Comparison of ENCODE assay signal across 29 cellular contexts in genomic region chr9:124444166-124444565, GRCh38. TPM values are rescaled to one million over a fixed set of nuclear protein-coding genes. Genes with fewer than 3 reads are reported as not detected.
"Had no signal": no experiment of that assay in that cellular context is flagged by ENCODE, and none has a peak within 500 bp of the region (broad histone marks: within the 10 kb centered on the region; RNA-seq: fewer than 3 reads in every experiment).

No MANE protein-coding gene starts in this region.

- H3K27ac ChIP-seq: ascending aorta, body of pancreas, cardiac muscle cell, SJSA1 had no signal

- DNase-seq: activated CD4-positive, alpha-beta T cell treated with anti-CD3 and anti-CD28 coated beads for 48 hours; activated CD4-positive, alpha-beta T cell treated with anti-CD3 and anti-CD28 coated beads, Interleukin-2, amount 50 U/mL, for 4 hours; activated CD4-positive, CD25-positive, alpha-beta regulatory T cell treated with anti-CD3 and anti-CD28 coated beads, Interleukin-2, amount 50 U/mL, for 72 hours; activated naive CD4-positive, alpha-beta T cell treated with Interleukin-2 at 50 U/mL for 16 hours; activated naive CD8-positive, alpha-beta T cell treated with anti-CD3 and anti-CD28 coated beads, Interleukin-2, amount 50 U/mL, for 24 hours; activated T-cell treated with anti-CD3 and anti-CD28 coated beads, Interleukin-2, amount 50 U/mL, for 4 hours; amniotic stem cell; body of pancreas; KG1; NCI-H1092; NCI-H1417; NCI-H1930; NCI-H2227 treated with DMSO at 0.1 percent for 48 hours; NCI-H446 treated with DMSO at 0.1 percent for 48 hours; NCI-H524 treated with DMSO at 0.1 percent for 48 hours; NCI-H774; NK-92 treated with Interleukin-12 subunit alpha and Interleukin-12 subunit beta, amount 100 ng/mL, for 24 hours; OCI-M1; RPMI8226; SHP77; T-helper 17 cell; T-helper 9 cell had no signal

- H3K9me3 ChIP-seq: body of pancreas, SJSA1 had no signal

- H3K36me3 ChIP-seq: ascending aorta, cardiac muscle cell, SJSA1 had no signal

- H3K4me3 ChIP-seq: ascending aorta, body of pancreas, cardiac muscle cell, SJSA1 had no signal

- H3K27me3 ChIP-seq: ascending aorta, body of pancreas, cardiac muscle cell, SJSA1 had no signal

- H3K4me1 ChIP-seq: ascending aorta, SJSA1 had no signal

- ATAC-seq: activated naive CD4-positive, alpha-beta T cell treated with anti-CD3 and anti-CD28 coated beads, Interleukin-2, amount 50 U/mL, for 72 hours; activated naive CD8-positive, alpha-beta T cell treated with anti-CD3 and anti-CD28 coated beads, Interleukin-2, amount 50 U/mL, for 24 hours; activated T-cell treated with anti-CD3 and anti-CD28 coated beads, Interleukin-2, amount 50 U/mL, for 4 hours; body of pancreas; Panc1; T-helper 17 cell; WTC11 had no signal

RNA-seq across cellular contexts. Expression of gene ADGRD2, which starts 6.1 kb away (rescaled TPM):
- polyA plus RNA-seq: cardiac muscle cell, IgD-negative memory B cell had no signal
